Comparison of ENCODE assay signal across 1 cellular context in genomic region chr20:16595376-16595775, GRCh38.
TF ChIP-seq lines count a peak whose summit lies in the region.

No MANE protein-coding gene starts in this region.

TF ChIP-seq in HepG2, 621 proteins besides CTCF, POLR2A, EP300 and RAD21 (continued from another document):
- TF ChIP-seq HMGXB3 (CRISPR knock-in tag; IDR thresholded peaks at IDR 0.05; ENCODE audit: borderline replicate concordance): no peak
- TF ChIP-seq FOXA3 (CRISPR knock-in tag; IDR thresholded peaks at IDR 0.05): no peak
- TF ChIP-seq NFKBIZ (CRISPR knock-in tag; IDR thresholded peaks at IDR 0.05): no peak
- peak; percentile 58 for TF ChIP-seq HNF4A (CRISPR knock-in tag; IDR thresholded peaks at IDR 0.05)
- TF ChIP-seq, protein P1, sequence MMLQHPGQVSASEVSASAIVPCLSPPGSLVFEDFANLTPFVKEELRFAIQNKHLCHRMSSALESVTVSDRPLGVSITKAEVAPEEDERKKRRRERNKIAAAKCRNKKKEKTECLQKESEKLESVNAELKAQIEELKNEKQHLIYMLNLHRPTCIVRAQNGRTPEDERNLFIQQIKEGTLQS (CRISPR knock-in tag; IDR thresholded peaks at IDR 0.05): no peak
- no peak for TF ChIP-seq MIER2 (CRISPR knock-in tag; IDR thresholded peaks at IDR 0.05)
- no peak for TF ChIP-seq PRMT3 (CRISPR knock-in tag; IDR thresholded peaks at IDR 0.05; ENCODE audit: borderline replicate concordance, low read depth)
- no peak for TF ChIP-seq MLLT10 (CRISPR knock-in tag; IDR thresholded peaks at IDR 0.05)
- TF ChIP-seq, protein P2, sequence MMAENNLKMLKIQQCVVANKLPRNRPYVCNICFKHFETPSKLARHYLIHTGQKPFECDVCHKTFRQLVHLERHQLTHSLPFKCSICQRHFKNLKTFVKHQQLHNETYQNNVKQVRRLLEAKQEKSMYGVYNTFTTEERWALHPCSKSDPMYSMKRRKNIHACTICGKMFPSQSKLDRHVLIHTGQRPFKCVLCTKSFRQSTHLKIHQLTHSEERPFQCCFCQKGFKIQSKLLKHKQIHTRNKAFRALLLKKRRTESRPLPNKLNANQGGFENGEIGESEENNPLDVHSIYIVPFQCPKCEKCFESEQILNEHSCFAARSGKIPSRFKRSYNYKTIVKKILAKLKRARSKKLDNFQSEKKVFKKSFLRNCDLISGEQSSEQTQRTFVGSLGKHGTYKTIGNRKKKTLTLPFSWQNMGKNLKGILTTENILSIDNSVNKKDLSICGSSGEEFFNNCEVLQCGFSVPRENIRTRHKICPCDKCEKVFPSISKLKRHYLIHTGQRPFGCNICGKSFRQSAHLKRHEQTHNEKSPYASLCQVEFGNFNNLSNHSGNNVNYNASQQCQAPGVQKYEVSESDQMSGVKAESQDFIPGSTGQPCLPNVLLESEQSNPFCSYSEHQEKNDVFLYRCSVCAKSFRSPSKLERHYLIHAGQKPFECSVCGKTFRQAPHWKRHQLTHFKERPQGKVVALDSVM (CRISPR knock-in tag; IDR thresholded peaks at IDR 0.05): peak; percentile 76
- no peak for TF ChIP-seq MBNL3 (CRISPR knock-in tag; conservative IDR thresholded peaks at IDR 0.05)
- TF ChIP-seq ZNF766 (CRISPR knock-in tag; IDR thresholded peaks at IDR 0.05; ENCODE audit: borderline replicate concordance): no peak
- TF ChIP-seq GABPA (IDR thresholded peaks at IDR 0.05; ENCODE audit: low read depth, low read length): no peak
- no peak for TF ChIP-seq GABPA (CRISPR knock-in tag; IDR thresholded peaks at IDR 0.05; ENCODE audit: low read depth)
- TF ChIP-seq MAZ (IDR thresholded peaks at IDR 0.05; ENCODE audit: borderline replicate concordance, low read depth, low read length): no peak
- TF ChIP-seq MAZ (CRISPR knock-in tag; IDR thresholded peaks at IDR 0.05; ENCODE audit: low read depth): no peak
- no peak for TF ChIP-seq ZNF569 (CRISPR knock-in tag; IDR thresholded peaks at IDR 0.05; ENCODE audit: borderline replicate concordance)
- TF ChIP-seq ZMYM3 (CRISPR knock-in tag; IDR thresholded peaks at IDR 0.05): peak; percentile 56; the same call in 1 of the 2 replicates
- TF ChIP-seq NR2F1 (CRISPR knock-in tag; IDR thresholded peaks at IDR 0.05): no peak
- TF ChIP-seq NONO (IDR thresholded peaks at IDR 0.05): no peak
- no peak for TF ChIP-seq NONO (CRISPR knock-in tag; conservative IDR thresholded peaks at IDR 0.05)
- no peak for TF ChIP-seq GLI4 (CRISPR knock-in tag; IDR thresholded peaks at IDR 0.05; ENCODE audit: borderline replicate concordance)
